ENCODE assay signal across 8 cellular contexts in the genomic region with DNA sequence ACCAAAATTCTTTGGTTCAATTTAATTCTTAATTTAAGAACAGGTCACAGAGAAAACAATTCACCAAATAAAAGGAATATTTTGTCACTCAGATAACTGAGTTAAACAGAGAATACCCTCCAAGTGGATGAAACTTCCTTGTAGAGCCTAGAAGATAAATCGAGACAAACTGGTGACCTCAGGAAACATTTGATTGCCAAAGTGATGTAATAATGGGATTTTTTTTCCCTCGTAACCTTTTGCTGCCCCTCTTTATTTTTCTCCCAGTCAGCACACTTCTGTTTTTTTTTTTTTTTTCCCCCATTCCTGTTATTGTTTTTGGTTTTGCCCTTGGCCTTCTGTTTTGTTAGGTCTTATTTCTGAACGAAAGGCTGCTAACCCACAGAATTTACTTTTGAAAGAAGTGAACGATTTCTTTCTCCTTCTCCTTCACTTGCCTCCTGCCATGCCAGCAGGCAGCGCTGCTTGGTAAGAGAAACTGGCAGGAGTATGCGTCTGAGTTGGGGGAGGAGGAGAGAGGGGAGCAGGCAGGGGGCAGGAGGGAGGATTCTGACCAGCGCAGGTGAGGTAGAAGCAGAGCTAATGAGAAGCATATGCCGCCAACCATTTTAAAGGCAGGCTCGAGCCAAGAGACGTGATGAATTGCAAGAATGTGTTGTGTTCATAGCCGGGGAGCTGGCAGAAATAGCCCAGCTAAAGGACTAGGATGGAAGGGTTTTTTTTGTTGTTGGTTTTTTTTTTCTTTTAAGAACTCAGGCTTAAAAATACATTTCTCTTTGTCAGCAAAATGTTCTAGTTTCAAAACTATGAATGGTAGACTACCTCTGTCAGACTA.
DNase-seq lines count a peak whose midpoint lies in the region; ATAC-seq, FAIRE-seq and TF ChIP-seq lines count a peak whose summit lies in the region.

No MANE protein-coding gene starts in this region.

- no peak overlapping the region for H3K4me3 Mint-ChIP-seq in activated naive CD8-positive, alpha-beta T cell treated with anti-CD3 and anti-CD28 coated beads, Interleukin-2, amount 50 U/mL, for 24 hours
- no peak overlapping the region for H3K4me3 Mint-ChIP-seq in progenitor cell of endocrine pancreas (ENCODE audit: low read depth)

- no peaks in the 10 kb centered on the region for H3K27me3 Mint-ChIP-seq in activated naive CD8-positive, alpha-beta T cell treated with anti-CD3 and anti-CD28 coated beads, Interleukin-2, amount 50 U/mL, for 24 hours
- H3K27me3 Mint-ChIP-seq in progenitor cell of endocrine pancreas = no peaks in the 10 kb centered on the region

- H3K4me1 Mint-ChIP-seq in activated naive CD8-positive, alpha-beta T cell treated with anti-CD3 and anti-CD28 coated beads, Interleukin-2, amount 50 U/mL, for 24 hours = peaks cover 42% of the 10 kb centered on the region
- H3K4me1 Mint-ChIP-seq in progenitor cell of endocrine pancreas (ENCODE audit: low read depth) = peaks cover 47% of the 10 kb centered on the region

- H3K36me3 Mint-ChIP-seq in activated naive CD8-positive, alpha-beta T cell treated with anti-CD3 and anti-CD28 coated beads, Interleukin-2, amount 50 U/mL, for 24 hours (ENCODE audit: low read depth) = peaks cover 22% of the 10 kb centered on the region
- peaks cover 8% of the 10 kb centered on the region for H3K36me3 Mint-ChIP-seq in progenitor cell of endocrine pancreas (ENCODE audit: insufficient read depth)

- DNase-seq in ELF-1 (ENCODE audit: low read depth, low spot score) (peak; percentile 43), left ventricle myocardium superior (peak; percentile 38), progenitor cell of endocrine pancreas (ENCODE audit: low spot score, unreplicated experiment) (peak; percentile 11), T-helper 9 cell (no peak), urothelium cell line (ENCODE audit: low spot score) (no peak)
- no peak for DNase-seq in activated naive CD8-positive, alpha-beta T cell treated with anti-CD3 and anti-CD28 coated beads, Interleukin-2, amount 50 U/mL, for 24 hours
- DNase-seq in activated effector memory CD4-positive, alpha-beta T cell treated with anti-CD3 and anti-CD28 coated beads, Interleukin-2, amount 50 U/mL, for 16 hours = no peak

- no peak for ATAC-seq in activated naive CD8-positive, alpha-beta T cell treated with anti-CD3 and anti-CD28 coated beads, Interleukin-2, amount 50 U/mL, for 24 hours
- ATAC-seq in left ventricle myocardium superior = peak; percentile 82
- no peak for ATAC-seq in HG02870 (IDR thresholded peaks at IDR 0.05; ENCODE audit: unreplicated experiment)

- FAIRE-seq in urothelium cell line (lab: Jason Lieb, UNC) = no peak

- intact Hi-C loops in left ventricle myocardium superior (cut with micrococcal nuclease) = no loop called here

- H3K9me3 Mint-ChIP-seq in activated naive CD8-positive, alpha-beta T cell treated with anti-CD3 and anti-CD28 coated beads, Interleukin-2, amount 50 U/mL, for 24 hours = no peaks in the 10 kb centered on the region
- H3K9me3 Mint-ChIP-seq in progenitor cell of endocrine pancreas (ENCODE audit: low read depth) = peaks cover 3% of the 10 kb centered on the region

- H3K27ac Mint-ChIP-seq in activated naive CD8-positive, alpha-beta T cell treated with anti-CD3 and anti-CD28 coated beads, Interleukin-2, amount 50 U/mL, for 24 hours = peak overlapping the region; percentile 65
- H3K27ac Mint-ChIP-seq in progenitor cell of endocrine pancreas = peak overlapping the region; percentile 92

- peak; percentile 28 for TF ChIP-seq CTCF in progenitor cell of endocrine pancreas (IDR thresholded peaks at IDR 0.05; ENCODE audit: unreplicated experiment)

Comparison
In these comparisons a context has a peak if more than half of its experiments do, and no peak if none do; other contexts are left out.
1. DNase-seq: peak in ELF-1 (single experiment), left ventricle myocardium superior (single experiment) and progenitor cell of endocrine pancreas (single experiment); none in activated naive CD8-positive, alpha-beta T cell treated with anti-CD3 and anti-CD28 coated beads, Interleukin-2, amount 50 U/mL, for 24 hours (single experiment), T-helper 9 cell (single experiment), urothelium cell line (single experiment) and activated effector memory CD4-positive, alpha-beta T cell treated with anti-CD3 and anti-CD28 coated beads, Interleukin-2, amount 50 U/mL, for 16 hours (single experiment).